21 cellular contexts compared by ENCODE assay signal in genomic region chr1:40187399-40187798, GRCh38. TPM values are rescaled to one million over a fixed set of nuclear protein-coding genes. Genes with fewer than 3 reads are reported as not detected.
DNase-seq lines count a peak whose midpoint lies in the region; ATAC-seq and TF ChIP-seq lines count a peak whose summit lies in the region.
"Had no signal": no experiment of that assay in that cellular context is flagged by ENCODE, and none has a peak within 500 bp of the region (broad histone marks: within the 10 kb centered on the region; RNA-seq: fewer than 3 reads in every experiment).

No MANE protein-coding gene starts in this region.

- ATAC-seq in IMR-90 (ENCODE audit: low read depth) (no peak), HG03039 (IDR thresholded peaks at IDR 0.05; ENCODE audit: unreplicated experiment) (no peak), GM21723 (IDR thresholded peaks at IDR 0.05; ENCODE audit: unreplicated experiment) (no peak)
- no peak for ATAC-seq in activated T-helper 17 cell treated with anti-CD3 and anti-CD28 coated beads, Interleukin-2, amount 50 U/mL, for 72 hours (replicated peaks)
- ATAC-seq: HepG2 had no signal

- H3K56ac ChIP-seq in IMR-90 (ENCODE audit: extremely low read depth, insufficient read depth, low read length) = no peak overlapping the region

- H3K9me1 ChIP-seq in IMR-90 (ENCODE audit: insufficient read depth, low read length) = no peaks in the 10 kb centered on the region

- H3K36me3 Mint-ChIP-seq in activated T-helper 17 cell treated with anti-CD3 and anti-CD28 coated beads, Interleukin-2, amount 50 U/mL, for 72 hours (ENCODE audit: low read depth) = peaks cover 47% of the 10 kb centered on the region
- peaks cover 12% of the 10 kb centered on the region for H3K36me3 Mint-ChIP-seq in mesothelial cell of epicardium

- no peak overlapping the region for H4K8ac ChIP-seq in IMR-90 (ENCODE audit: low read depth in 2 of 2, low read length in 2 of 2)

- in situ Hi-C loops in IMR-90 (cut with MboI; ENCODE audit: low sequenced_read_pairs) = no loop called here

- H3K4me1 ChIP-seq in IMR-90 (ENCODE audit: control insufficient read depth, insufficient read depth, low read length) (peaks cover 4% of the 10 kb centered on the region), Peyer's patch (peaks cover 0 to 9% (median 3%) of the 10 kb centered on the region in 4 donors)

- no peak overlapping the region for H3K4me2 ChIP-seq in IMR-90 (ENCODE audit: low read depth, low read length)

- H4K20me1 ChIP-seq in IMR-90 (ENCODE audit: insufficient read depth, low read length) = peaks cover 59% of the 10 kb centered on the region

- peaks cover 9% of the 10 kb centered on the region for H3K36me3 ChIP-seq in IMR-90 (ENCODE audit: control insufficient read depth, insufficient read depth, low read length)
- H3K36me3 ChIP-seq in Peyer's patch = peaks cover 0 to 34% (median 0%) of the 10 kb centered on the region in 3 donors

- H3K9me3 ChIP-seq in IMR-90 (ENCODE audit: control insufficient read depth, insufficient read depth, low read length) (no peaks in the 10 kb centered on the region), Peyer's patch (no peaks in the 10 kb centered on the region)
- H3K9me3 ChIP-seq: ascending aorta, left lung had no signal

- H3K79me1 ChIP-seq in IMR-90 (ENCODE audit: low read depth in 1 of 2, low read length in 2 of 2) = peaks cover 6 to 64% of the 10 kb centered on the region in 2 experiments

- H3K4me3 Mint-ChIP-seq in activated T-helper 17 cell treated with anti-CD3 and anti-CD28 coated beads, Interleukin-2, amount 50 U/mL, for 72 hours = peak overlapping the region; percentile 13
- no peak overlapping the region for H3K4me3 Mint-ChIP-seq in mesothelial cell of epicardium
- H3K4me3 Mint-ChIP-seq: activated CD4-positive, alpha-beta T cell treated with anti-CD3 and anti-CD28 coated beads, Interleukin-2, amount 10 ng/mL, durations not matched to agents 7 days and 5 days; activated naive CD4-positive, alpha-beta T cell treated with anti-CD3 and anti-CD28 coated beads for 36 hours; T-cell had no signal

- no peak for TF ChIP-seq POLR2A in IMR-90 (IDR thresholded peaks at IDR 0.05; ENCODE audit: low read depth, low read length)
- no peak for TF ChIP-seq POLR2A in Peyer's patch (IDR thresholded peaks at IDR 0.05)

- H3K9me3 Mint-ChIP-seq in activated T-helper 17 cell treated with anti-CD3 and anti-CD28 coated beads, Interleukin-2, amount 50 U/mL, for 72 hours = no peaks in the 10 kb centered on the region
- no peaks in the 10 kb centered on the region for H3K9me3 Mint-ChIP-seq in mesothelial cell of epicardium
- H3K9me3 Mint-ChIP-seq: activated naive CD4-positive, alpha-beta T cell treated with anti-CD3 and anti-CD28 coated beads for 36 hours; T-cell had no signal

- WGBS in IMR-90 (ENCODE audit: extremely low coverage in 2 of 2, insufficient read length in 1 of 2), 2 experiments = no CpG with 5 or more reads among the region's 1 CpG

- CTCF ChIA-PET in IMR-90 (lab: Yijun Ruan, JAX) = no interaction called here

- no TSS peak for BruUV-seq in IMR-90 (replicated peaks; lab: Mats Ljungman, UMichigan)

- no peak overlapping the region for H3K4ac ChIP-seq in IMR-90 (ENCODE audit: low read depth, low read length)

- POLR2A ChIA-PET in IMR-90 (lab: Charles Lee; ENCODE audit: unreplicated experiment) = interaction anchor here (0.5 kb wide), 1 partner anchor 18 kb away, joined by 3 read pairs; no protein-coding TSS in a partner anchor

- no peaks in the 10 kb centered on the region for H3K27me3 Mint-ChIP-seq in activated T-helper 17 cell treated with anti-CD3 and anti-CD28 coated beads, Interleukin-2, amount 50 U/mL, for 72 hours
- H3K27me3 Mint-ChIP-seq in mesothelial cell of epicardium (ENCODE audit: low read depth) = no peaks in the 10 kb centered on the region
- H3K27me3 Mint-ChIP-seq: activated CD4-positive, alpha-beta T cell treated with anti-CD3 and anti-CD28 coated beads, Interleukin-2, amount 10 ng/mL, durations not matched to agents 7 days and 5 days; T-cell had no signal

- H3K14ac ChIP-seq in IMR-90 (replicated peaks; ENCODE audit: low read depth, low read length) = no peak overlapping the region

- H3K27ac ChIP-seq in IMR-90 (ENCODE audit: insufficient read depth, low read length) (no peak overlapping the region), Peyer's patch (no peak overlapping the region)
- H3K27ac ChIP-seq: ascending aorta, left lung had no signal

- no peaks in the 10 kb centered on the region for H3K27me3 ChIP-seq in IMR-90 (ENCODE audit: control insufficient read depth, insufficient read depth, low read length)
- H3K27me3 ChIP-seq in Peyer's patch = no peaks in the 10 kb centered on the region
- H3K27me3 ChIP-seq: ascending aorta, left lung had no signal

- peaks cover 35% of the 10 kb centered on the region for H3K4me1 Mint-ChIP-seq in activated T-helper 17 cell treated with anti-CD3 and anti-CD28 coated beads, Interleukin-2, amount 50 U/mL, for 72 hours
- H3K4me1 Mint-ChIP-seq in mesothelial cell of epicardium = peaks cover 19% of the 10 kb centered on the region

- H2BK15ac ChIP-seq in IMR-90 (ENCODE audit: low read depth, low read length) = no peak overlapping the region

- no peak for TF ChIP-seq CTCF in IMR-90 (conservative IDR thresholded peaks at IDR 0.05; ENCODE audit: low read depth, low read length)
- no peak for TF ChIP-seq CTCF in mesothelial cell of epicardium (IDR thresholded peaks at IDR 0.05; ENCODE audit: unreplicated experiment)
- TF ChIP-seq CTCF in Peyer's patch (IDR thresholded peaks at IDR 0.05) = no peak

- intact Hi-C loops in IMR-90 (cut with micrococcal nuclease) = no loop called here

- TF ChIP-seq RAD21 in IMR-90 (IDR thresholded peaks at IDR 0.05; ENCODE audit: low read length) = no peak

- H3K18ac ChIP-seq in IMR-90 (ENCODE audit: low read depth, low read length) = no peak overlapping the region

- H3K27ac Mint-ChIP-seq in activated T-helper 17 cell treated with anti-CD3 and anti-CD28 coated beads, Interleukin-2, amount 50 U/mL, for 72 hours = no peak overlapping the region
- H3K27ac Mint-ChIP-seq in mesothelial cell of epicardium = peak overlapping the region; percentile 89
- H3K27ac Mint-ChIP-seq: activated CD4-positive, alpha-beta T cell treated with anti-CD3 and anti-CD28 coated beads, Interleukin-2, amount 10 ng/mL, durations not matched to agents 7 days and 5 days; activated naive CD4-positive, alpha-beta T cell treated with anti-CD3 and anti-CD28 coated beads for 36 hours had no signal

- H3K4me3 ChIP-seq in IMR-90 (ENCODE audit: insufficient read depth, low read depth, low read length) (no peak overlapping the region), Peyer's patch (no peak overlapping the region)
- H3K4me3 ChIP-seq: ascending aorta, left lung had no signal

- H2BK120ac ChIP-seq in IMR-90 (ENCODE audit: low read depth, low read length) = no peak overlapping the region

- no peak overlapping the region for H2BK20ac ChIP-seq in IMR-90 (ENCODE audit: low read depth, low read length)

- H3K9ac ChIP-seq in IMR-90 (ENCODE audit: low read depth, low read length) = no peak overlapping the region

- no peak overlapping the region for H2AK9ac ChIP-seq in IMR-90 (replicated peaks; ENCODE audit: low read depth, low read length, poor library complexity)

- peak; percentile 37 for DNase-seq in EH (ENCODE audit: low read depth)
- DNase-seq in IMR-90 = peak; percentile 26
- no peak for DNase-seq in mesothelial cell of epicardium (ENCODE audit: low spot score in 2 of 2, unreplicated experiment in 2 of 2)
- no peak for DNase-seq in Peyer's patch
- no peak for DNase-seq in SHP77 treated with DMSO at 0.1 percent for 48 hours (lab: John Stamatoyannopoulos, UW)
- DNase-seq: activated CD4-positive, alpha-beta T cell treated with anti-CD3 and anti-CD28 coated beads, Interleukin-2, amount 10 ng/mL, durations not matched to agents 7 days and 5 days; activated naive CD4-positive, alpha-beta T cell treated with anti-CD3 and anti-CD28 coated beads for 36 hours; COR-L47; DND-41; left lung; NCI-H1436; NCI-H510A treated with DMSO at 0.1 percent for 48 hours; nucleus accumbens; retina; stimulated activated CD4-positive, alpha-beta T cell treated with anti-CD3 and anti-CD28 coated beads, Interleukin-15, amount 100 ng/mL, for 24 hours; T-cell had no signal

- no peak overlapping the region for H4K5ac ChIP-seq in IMR-90 (ENCODE audit: low read depth, low read length)

- H2AK5ac ChIP-seq in IMR-90 (ENCODE audit: low read depth, low read length) = no peak overlapping the region

- dilution Hi-C loops in IMR-90 (cut with HindIII; ENCODE audit: low sequenced_read_pairs, unreplicated experiment) = no loop called here

- no peak overlapping the region for H4K91ac ChIP-seq in IMR-90 (ENCODE audit: insufficient read depth, low read depth, low read length)

- no peak overlapping the region for H2BK5ac ChIP-seq in IMR-90 (ENCODE audit: low read depth, low read length, poor library complexity, severe bottlenecking)

- H3K23ac ChIP-seq in IMR-90 (ENCODE audit: low read depth, low read length) = no peak overlapping the region

- H2AFZ ChIP-seq in IMR-90 (replicated peaks; ENCODE audit: low read length, poor library complexity) = no peak overlapping the region

TF ChIP-seq in IMR-90, 13 proteins besides CTCF, POLR2A, EP300 and RAD21:
- TF ChIP-seq MAZ (IDR thresholded peaks at IDR 0.05; ENCODE audit: borderline replicate concordance, low read depth, low read length) (no peak), CHD1 (IDR thresholded peaks at IDR 0.05; ENCODE audit: low read depth, low read length) (no peak)

RNA-seq across cellular contexts. Expression of gene RLF, which starts 26.2 kb away (rescaled TPM):
- total RNA-seq in IMR-90 (2012; rRNA removed) (29.8 and 33.1 TPM in 2 replicates), mesothelial cell of epicardium (33.2 to 33.6 TPM (median 33.3 TPM) in 3 replicates), Peyer's patch (10 to 100 TPM; 10.5 to 15.8 (median 13.4) TPM)
- polyA plus RNA-seq in IMR-90 (2012; rRNA removed) = 3.4 and 4.4 TPM in 2 replicates
- 0.69 and 1.0 TPM in 2 replicates for polyA plus RNA-seq in IMR-90 (2012; cell fraction: cytosol; rRNA removed)
- 1.4 and 15.6 TPM in 2 replicates for polyA plus RNA-seq in IMR-90 (2012; cell fraction: nucleus; rRNA removed; ENCODE audit: low replicate concordance)
- total RNA-seq in activated T-helper 17 cell treated with anti-CD3 and anti-CD28 coated beads, Interleukin-2, amount 50 U/mL, for 72 hours = 10 to 100 TPM; 16.5 to 50.9 TPM

Comparison
In these comparisons a context has a peak if more than half of its experiments do, and no peak if none do; other contexts are left out.
1. DNase-seq: peak in EH (single experiment) and IMR-90 (single experiment); none in mesothelial cell of epicardium (0 of 2), Peyer's patch (0 of 3) and SHP77 treated with DMSO at 0.1 percent for 48 hours (single experiment).